1 cellular context compared by ENCODE assay signal in genomic region chr5:63154480-63155309, GRCh38.
A peak's percentile ranks its signal among the peaks of the same experiment; 100 is the strongest.
TF ChIP-seq lines count a peak whose summit lies in the region.

No MANE protein-coding gene starts in this region.

TF ChIP-seq in liver, 16 proteins besides CTCF, POLR2A, EP300 and RAD21 (continued from another document):
- TF ChIP-seq ATF3 (IDR thresholded peaks at IDR 0.05) = no peak
- TF ChIP-seq FOXA1 (IDR thresholded peaks at IDR 0.05) = no peak
- TF ChIP-seq RXRA (IDR thresholded peaks at IDR 0.05) = peak in 1 of 2 donors; percentile 27
- no peak for TF ChIP-seq MAX (IDR thresholded peaks at IDR 0.05)
TF ChIP-seq in liver: peak in this region for 5.
